ENCODE assay signal across 3 cellular contexts in genomic region chr11:114256898-114257286, GRCh38.
TF ChIP-seq lines count a peak whose summit lies in the region.

No MANE protein-coding gene starts in this region.

TF ChIP-seq in liver, 16 proteins besides CTCF, POLR2A, EP300 and RAD21:
- no peak for TF ChIP-seq EGR1 (IDR thresholded peaks at IDR 0.05; ENCODE audit: low read depth in 2 of 2)
- TF ChIP-seq TAF1 (conservative IDR thresholded peaks at IDR 0.05), result no peak
- no peak for TF ChIP-seq YY1 (IDR thresholded peaks at IDR 0.05)
- TF ChIP-seq, protein P1, sequence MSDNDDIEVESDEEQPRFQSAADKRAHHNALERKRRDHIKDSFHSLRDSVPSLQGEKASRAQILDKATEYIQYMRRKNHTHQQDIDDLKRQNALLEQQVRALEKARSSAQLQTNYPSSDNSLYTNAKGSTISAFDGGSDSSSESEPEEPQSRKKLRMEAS (IDR thresholded peaks at IDR 0.05), result no peak
TF ChIP-seq in liver: peak in this region for 0.

TF ChIP-seq in HepG2, 621 proteins besides CTCF, POLR2A, EP300 and RAD21:
- no peak for TF ChIP-seq ZNF335 (CRISPR knock-in tag; IDR thresholded peaks at IDR 0.05)
- TF ChIP-seq, protein P2, sequence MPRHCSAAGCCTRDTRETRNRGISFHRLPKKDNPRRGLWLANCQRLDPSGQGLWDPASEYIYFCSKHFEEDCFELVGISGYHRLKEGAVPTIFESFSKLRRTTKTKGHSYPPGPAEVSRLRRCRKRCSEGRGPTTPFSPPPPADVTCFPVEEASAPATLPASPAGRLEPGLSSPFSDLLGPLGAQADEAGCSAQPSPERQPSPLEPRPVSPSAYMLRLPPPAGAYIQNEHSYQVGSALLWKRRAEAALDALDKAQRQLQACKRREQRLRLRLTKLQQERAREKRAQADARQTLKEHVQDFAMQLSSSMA (CRISPR knock-in tag; IDR thresholded peaks at IDR 0.05), result no peak

TF ChIP-seq in GM23338, 12 proteins besides CTCF, POLR2A, EP300 and RAD21:
- no peak for TF ChIP-seq STAT1 (IDR thresholded peaks at IDR 0.05; ENCODE audit: unreplicated experiment)
- TF ChIP-seq, protein P3, sequence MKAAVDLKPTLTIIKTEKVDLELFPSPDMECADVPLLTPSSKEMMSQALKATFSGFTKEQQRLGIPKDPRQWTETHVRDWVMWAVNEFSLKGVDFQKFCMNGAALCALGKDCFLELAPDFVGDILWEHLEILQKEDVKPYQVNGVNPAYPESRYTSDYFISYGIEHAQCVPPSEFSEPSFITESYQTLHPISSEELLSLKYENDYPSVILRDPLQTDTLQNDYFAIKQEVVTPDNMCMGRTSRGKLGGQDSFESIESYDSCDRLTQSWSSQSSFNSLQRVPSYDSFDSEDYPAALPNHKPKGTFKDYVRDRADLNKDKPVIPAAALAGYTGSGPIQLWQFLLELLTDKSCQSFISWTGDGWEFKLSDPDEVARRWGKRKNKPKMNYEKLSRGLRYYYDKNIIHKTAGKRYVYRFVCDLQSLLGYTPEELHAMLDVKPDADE (IDR thresholded peaks at IDR 0.05), result no peak
- no peak for TF ChIP-seq CREB1 (CRISPR knock-in tag; IDR thresholded peaks at IDR 0.05; ENCODE audit: low read depth)
- TF ChIP-seq EZH2phosphoT487 (IDR thresholded peaks at IDR 0.05; ENCODE audit: unreplicated experiment), result no peak
- TF ChIP-seq NANOG (IDR thresholded peaks at IDR 0.05; ENCODE audit: borderline replicate concordance), result no peak
- TF ChIP-seq POLR2AphosphoS5 (IDR thresholded peaks at IDR 0.05; ENCODE audit: low read depth), result no peak
- TF ChIP-seq ZNF114 (CRISPR knock-in tag; IDR thresholded peaks at IDR 0.05), result no peak
- no peak for TF ChIP-seq ZNF331 (CRISPR knock-in tag; IDR thresholded peaks at IDR 0.05; ENCODE audit: low read depth)
- no peak for TF ChIP-seq ZNF462 (CRISPR knock-in tag; IDR thresholded peaks at IDR 0.05)
- no peak for TF ChIP-seq EZH2 (IDR thresholded peaks at IDR 0.05; ENCODE audit: low read depth, unreplicated experiment)
TF ChIP-seq in GM23338: peak in this region for 0.
